ENCODE assay signal across 8 cellular contexts in the genomic region with DNA sequence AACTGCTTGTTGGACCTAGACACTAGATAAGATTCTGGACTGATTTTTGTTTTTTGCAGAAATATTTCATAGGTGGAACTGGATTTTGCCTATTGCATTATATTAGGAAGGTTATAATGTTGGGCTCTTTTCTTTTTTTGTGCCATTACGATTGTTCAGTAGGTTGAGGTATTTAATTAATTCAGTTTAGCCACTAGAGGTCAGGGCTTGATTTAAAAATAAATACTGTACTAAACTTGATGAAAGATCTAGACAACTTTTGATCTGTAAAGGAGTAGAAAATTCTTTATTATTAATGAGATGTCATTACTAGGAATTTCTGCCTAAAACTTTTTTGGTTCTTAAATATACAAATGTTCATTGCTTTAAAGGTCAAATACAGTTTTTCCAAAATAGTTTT. TPM values are rescaled to one million over a fixed set of nuclear protein-coding genes. Genes with fewer than 3 reads are reported as not detected.
DNase-seq lines count a peak whose midpoint lies in the region; ATAC-seq and TF ChIP-seq lines count a peak whose summit lies in the region.

No MANE protein-coding gene starts in this region.

- H3K36me3 ChIP-seq in BJ (ENCODE audit: control insufficient read depth, insufficient read depth, low read length) (no peaks in the 10 kb centered on the region), RWPE2 (ENCODE audit: low read depth) (no peaks in the 10 kb centered on the region), heart left ventricle (no peaks in the 10 kb centered on the region), uterus (no peaks in the 10 kb centered on the region)

- no peaks in the 10 kb centered on the region for H3K9me3 ChIP-seq in RWPE2 (ENCODE audit: severe bottlenecking)
- no peaks in the 10 kb centered on the region for H3K9me3 ChIP-seq in heart left ventricle
- H3K9me3 ChIP-seq in uterus = no peaks in the 10 kb centered on the region

- TF ChIP-seq POLR2A in heart left ventricle (IDR thresholded peaks at IDR 0.05) = no peak
- no peak for TF ChIP-seq POLR2A in uterus (IDR thresholded peaks at IDR 0.05)

- peak; percentile 8 for DNase-seq in BJ (ENCODE audit: low read depth)
- DNase-seq in RWPE2 (ENCODE audit: low spot score) = no peak
- no peak for DNase-seq in heart left ventricle
- no peak for DNase-seq in uterus
- DNase-seq in ecto neural progenitor cell (ENCODE audit: low spot score) = no peak
- no peak for DNase-seq in SK-N-DZ (ENCODE audit: low spot score)

- H3K4me3 Mint-ChIP-seq in activated T-helper 17 cell treated with anti-CD3 and anti-CD28 coated beads, Interleukin-2, amount 50 U/mL, for 72 hours = no peak overlapping the region

- H3K27ac ChIP-seq in RWPE2 (ENCODE audit: poor library complexity, severe bottlenecking) (no peak overlapping the region), heart left ventricle (no peak overlapping the region), uterus (no peak overlapping the region)

- H3K36me3 Mint-ChIP-seq in activated T-helper 17 cell treated with anti-CD3 and anti-CD28 coated beads, Interleukin-2, amount 50 U/mL, for 72 hours (ENCODE audit: low read depth) = no peaks in the 10 kb centered on the region

- H3K4me1 Mint-ChIP-seq in activated T-helper 17 cell treated with anti-CD3 and anti-CD28 coated beads, Interleukin-2, amount 50 U/mL, for 72 hours = no peaks in the 10 kb centered on the region

- ATAC-seq in HG03103 (IDR thresholded peaks at IDR 0.05; ENCODE audit: low read depth, unreplicated experiment) (peak; percentile 60), RWPE2 (ENCODE audit: low read depth) (0 out of 3 replicates have a peak, but pooled peaks have one; percentile 42), heart left ventricle (peak in 2 of 4 donors; percentile 39 to 55)
- no peak for ATAC-seq in activated T-helper 17 cell treated with anti-CD3 and anti-CD28 coated beads, Interleukin-2, amount 50 U/mL, for 72 hours (replicated peaks)

- H3K27me3 ChIP-seq in BJ (ENCODE audit: control insufficient read depth, insufficient read depth, low read length) = no peaks in the 10 kb centered on the region
- no peaks in the 10 kb centered on the region for H3K27me3 ChIP-seq in RWPE2 (ENCODE audit: insufficient read depth, poor library complexity, severe bottlenecking)
- H3K27me3 ChIP-seq in heart left ventricle = no peaks in the 10 kb centered on the region
- H3K27me3 ChIP-seq in uterus = no peaks in the 10 kb centered on the region

- no peaks in the 10 kb centered on the region for H3K9me3 Mint-ChIP-seq in activated T-helper 17 cell treated with anti-CD3 and anti-CD28 coated beads, Interleukin-2, amount 50 U/mL, for 72 hours

- intact Hi-C loops in heart left ventricle (cut with DNase I) = loop anchor here in 7 of 10 donors (1.0 to 10.0 kb wide), 2 partner anchors 528 to 530 kb away; no protein-coding TSS in a partner anchor
- intact Hi-C loops in uterus (cut with DNase I; ENCODE audit: low total_unique reads) = no loop called here

- TF ChIP-seq CTCF in BJ (IDR thresholded peaks at IDR 0.05; ENCODE audit: insufficient read depth, low read depth, low read length) (peak; percentile 32; the same call in 1 of the 2 replicates), RWPE2 (IDR thresholded peaks at IDR 0.05; ENCODE audit: poor library complexity, severe bottlenecking) (peak; percentile 59), heart left ventricle (IDR thresholded peaks at IDR 0.05) (peak in 11 of 12 donors; percentile 28 to 60 (median 47)), uterus (IDR thresholded peaks at IDR 0.05) (peak; percentile 43 to 46 (median 43))

- CTCF ChIA-PET in BJ (lab: Yijun Ruan, JAX) = interaction anchor here (0.7 to 2.4 kb wide), 4 partner anchors 11 to 616 kb away, joined by 3 to 9 read pairs (median 4); no protein-coding TSS in a partner anchor

- H3K27me3 Mint-ChIP-seq in activated T-helper 17 cell treated with anti-CD3 and anti-CD28 coated beads, Interleukin-2, amount 50 U/mL, for 72 hours = no peaks in the 10 kb centered on the region

- H3K4me1 ChIP-seq in RWPE2 (ENCODE audit: insufficient read depth, poor library complexity, severe bottlenecking) (no peaks in the 10 kb centered on the region), heart left ventricle (no peaks in the 10 kb centered on the region), uterus (no peaks in the 10 kb centered on the region)

- H3K4me3 ChIP-seq in BJ (ENCODE audit: low read depth, low read length) (no peak overlapping the region), RWPE2 (ENCODE audit: severe bottlenecking) (no peak overlapping the region), heart left ventricle (no peak overlapping the region), uterus (no peak overlapping the region)

- POLR2A ChIA-PET in BJ (lab: Charles Lee) = no interaction called here

- 0 to 3% (median 1%) methylated on average over 1 of the region's 1 CpG for WGBS in heart left ventricle, 4 donors

- H3K27ac Mint-ChIP-seq in activated T-helper 17 cell treated with anti-CD3 and anti-CD28 coated beads, Interleukin-2, amount 50 U/mL, for 72 hours = no peak overlapping the region

RNA-seq across cellular contexts. Expression of a gene that starts 15.2 kb away (rescaled TPM):
- polyA plus RNA-seq in BJ (2011; rRNA removed) (33.4 and 50.0 TPM in 2 replicates), heart left ventricle (10 to 100 TPM; 18.0 to 18.1 TPM)
- polyA minus RNA-seq in BJ (2011; rRNA and poly(A)+ RNA removed) = 31.7 and 37.5 TPM in 2 replicates
- total RNA-seq in heart left ventricle (10 to 100 TPM; 19.0 to 32.8 (median 26.5) TPM), uterus (100 to 1,000 TPM in 1 of 4 donors, 10 to 100 TPM in 3; 39.7 to 119 (median 88.2) TPM)
- 10 to 100 TPM; 56.7 to 72.8 TPM for total RNA-seq in activated T-helper 17 cell treated with anti-CD3 and anti-CD28 coated beads, Interleukin-2, amount 50 U/mL, for 72 hours
- 38.1 and 43.7 TPM in 2 replicates for polyA plus RNA-seq in SK-N-DZ (2014; cell fraction: cytosol; rRNA removed)
- polyA plus RNA-seq in SK-N-DZ (2014; cell fraction: nucleus; rRNA removed) = 63.3 and 80.6 TPM in 2 replicates

RNA-seq across cellular contexts. Expression of a gene that starts 30.8 kb away (rescaled TPM):
- polyA plus RNA-seq in BJ (2011; rRNA removed) (not detected in 2 replicates), heart left ventricle (not detected)
- not detected in 2 replicates for polyA minus RNA-seq in BJ (2011; rRNA and poly(A)+ RNA removed)
- total RNA-seq in heart left ventricle (not detected), uterus (not detected)
- not detected for total RNA-seq in activated T-helper 17 cell treated with anti-CD3 and anti-CD28 coated beads, Interleukin-2, amount 50 U/mL, for 72 hours
- polyA plus RNA-seq in SK-N-DZ (2014; cell fraction: cytosol; rRNA removed) = not detected in 2 replicates
- polyA plus RNA-seq in SK-N-DZ (2014; cell fraction: nucleus; rRNA removed) = not detected in 2 replicates
